27 cellular contexts compared by ENCODE assay signal in genomic region chr6:134830945-134831344, GRCh38.
DNase-seq lines count a peak whose midpoint lies in the region; ATAC-seq, FAIRE-seq and TF ChIP-seq lines count a peak whose summit lies in the region.
"Had no signal": no experiment of that assay in that cellular context is flagged by ENCODE, and none has a peak within 500 bp of the region (broad histone marks: within the 10 kb centered on the region; RNA-seq: fewer than 3 reads in every experiment).

No MANE protein-coding gene starts in this region.

- peaks cover 0 to 9% (median 0%) of the 10 kb centered on the region in 3 donors for H3K4me1 ChIP-seq in pancreas
- H3K4me1 ChIP-seq: stomach had no signal

- intact Hi-C loops in pancreas (cut with DNase I): no loop called here

- ATAC-seq in pancreas: peak in 3 of 4 donors; percentile 27 to 74 (median 33)
- no peak for ATAC-seq in HG03439 (IDR thresholded peaks at IDR 0.05; ENCODE audit: unreplicated experiment)
- ATAC-seq in GM21526 (IDR thresholded peaks at IDR 0.05; ENCODE audit: low FRiP score, unreplicated experiment): no peak
- ATAC-seq: activated CD8-positive, alpha-beta memory T cell treated with anti-CD3 and anti-CD28 coated beads, Interleukin-2, amount 10 ng/mL, durations not matched to agents 7 days and 5 days; CD8-positive, alpha-beta T cell; Panc1 had no signal

- WGBS in pancreas, 2 donors: 11 to 20% methylated on average over 2 of the region's 2 CpGs

- H3K4me3 ChIP-seq in pancreas: no peak overlapping the region
- H3K4me3 ChIP-seq: left ventricle myocardium inferior, stomach, thyroid gland had no signal

- DNase-seq in D721Med (ENCODE audit: insufficient read length, low spot score) (peak; percentile 27), NCI-H1694 (lab: John Stamatoyannopoulos, UW) (peak; percentile 74), NCI-H82 treated with DMSO at 0.1 percent for 48 hours (lab: John Stamatoyannopoulos, UW; ENCODE audit: unreplicated experiment) (peak; percentile 89), pancreas (peak in 2 of 6 donors; percentile 20 to 33), RWPE1 (ENCODE audit: low spot score) (no peak), HK-2 (ENCODE audit: unreplicated experiment) (no peak)
- DNase-seq: activated CD8-positive, alpha-beta memory T cell treated with anti-CD3 and anti-CD28 coated beads, Interleukin-2, amount 10 ng/mL, durations not matched to agents 7 days and 5 days; activated naive CD4-positive, alpha-beta T cell treated with Interleukin-2 at 50 U/mL for 16 hours; activated T-cell treated with anti-CD3 and anti-CD28 coated beads, Interleukin-2, amount 50 U/mL, for 48 hours; CD8-positive, alpha-beta T cell; effector CD4-positive, alpha-beta T cell; GDM1; HCEC 1CT; Karpas-422; left ventricle myocardium inferior; naive B cell; NCI-H2029; nucleus accumbens; SIG-M5; stimulated activated CD4-positive, alpha-beta T cell treated with anti-CD3 and anti-CD28 coated beads, Interleukin-2, amount 100 ng/mL, for 24 hours; stomach; T-helper 9 cell; thyroid gland had no signal

- no peaks in the 10 kb centered on the region for H3K27me3 ChIP-seq in pancreas
- H3K27me3 ChIP-seq: stomach, thyroid gland had no signal

- no peak for TF ChIP-seq CTCF in D721Med (IDR thresholded peaks at IDR 0.05; ENCODE audit: insufficient read depth, missing control alignments)
- no peak for TF ChIP-seq CTCF in pancreas (IDR thresholded peaks at IDR 0.05)
- no peak for TF ChIP-seq CTCF in RWPE1 (conservative IDR thresholded peaks at IDR 0.05; ENCODE audit: low read depth)

- POLR2A ChIA-PET in RWPE1 (lab: Yijun Ruan, JAX; ENCODE audit: low non-redundant PET): no interaction called here

- no peaks in the 10 kb centered on the region for H3K9me3 ChIP-seq in pancreas
- H3K9me3 ChIP-seq: left ventricle myocardium inferior, stomach, thyroid gland had no signal

- no peaks in the 10 kb centered on the region for H3K36me3 ChIP-seq in pancreas
- H3K36me3 ChIP-seq: left ventricle myocardium inferior, stomach, thyroid gland had no signal

- H3K27ac ChIP-seq in pancreas (peak overlapping the region in 2 of 4 donors; percentile 37 to 62), RWPE1 (no peak overlapping the region)
- H3K27ac ChIP-seq: left ventricle myocardium inferior, stomach, thyroid gland had no signal

- no peak for FAIRE-seq in D721Med (lab: Jason Lieb, UNC)
- FAIRE-seq in pancreas (lab: Jason Lieb, UNC): no peak
- FAIRE-seq: islet of Langerhans had no signal

- CTCF ChIA-PET in RWPE1 (lab: Yijun Ruan, JAX): interaction anchor here (0.5 kb wide), 1 partner anchor 706 kb away, joined by 3 read pairs; no protein-coding TSS in a partner anchor

Comparison
In these comparisons a context has a peak if more than half of its experiments do, and no peak if none do; other contexts are left out.
1. DNase-seq: peak in D721Med (single experiment), NCI-H1694 (single experiment) and NCI-H82 treated with DMSO at 0.1 percent for 48 hours (single experiment); none in RWPE1 (single experiment) and HK-2 (single experiment).
2. ATAC-seq: peak in pancreas (3 of 4); none in HG03439 (single experiment) and GM21526 (single experiment).